ENCODE assay signal across 27 cellular contexts in the genomic region with DNA sequence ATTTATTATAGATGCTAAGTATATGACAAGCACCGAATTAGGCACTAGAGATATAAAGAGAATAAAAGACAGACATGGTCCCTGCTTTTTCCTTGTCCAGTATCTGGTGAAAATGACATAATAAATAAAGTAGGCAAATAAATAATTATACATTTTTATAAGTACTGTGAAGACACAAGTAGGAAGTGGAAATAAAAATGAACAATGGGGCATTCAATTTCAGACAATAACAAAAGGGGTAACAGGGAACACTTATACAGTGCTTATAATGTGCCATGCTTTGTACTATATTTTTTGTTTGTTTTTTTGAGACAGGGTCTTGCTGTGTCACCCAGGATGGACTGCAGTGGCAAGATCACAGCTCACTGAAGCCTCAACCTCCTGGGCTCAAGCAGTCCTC.
"Had no signal": no experiment of that assay in that cellular context is flagged by ENCODE, and none has a peak within 500 bp of the region (broad histone marks: within the 10 kb centered on the region; RNA-seq: fewer than 3 reads in every experiment).

No MANE protein-coding gene starts in this region.

- H3K4me3 ChIP-seq: colonic mucosa, esophagus squamous epithelium, left lung, neural progenitor cell, prostate gland, right atrium auricular region, smooth muscle cell, testis, tibial artery had no signal

- H2AFZ ChIP-seq: neural progenitor cell, parathyroid adenoma had no signal

- H3K36me3 ChIP-seq: colonic mucosa, esophagus squamous epithelium, left lung, neural progenitor cell, prostate gland, right atrium auricular region, tibial artery had no signal

- H3K9me3 ChIP-seq: colonic mucosa, esophagus squamous epithelium, left lung, prostate gland, right atrium auricular region, testis, tibial artery had no signal

- H3K9ac ChIP-seq: neural progenitor cell, parathyroid adenoma had no signal

- H3K4me2 ChIP-seq: neural progenitor cell, smooth muscle cell had no signal

- H3K27ac ChIP-seq: colonic mucosa, esophagus squamous epithelium, left lung, neural progenitor cell, parathyroid adenoma, prostate gland, right atrium auricular region, testis, tibial artery had no signal

- FAIRE-seq: endometrium, keratinocyte had no signal

- H3K4me1 ChIP-seq: colonic mucosa, prostate gland, testis had no signal

- H3K27me3 ChIP-seq: colonic mucosa, esophagus squamous epithelium, left lung, neural progenitor cell, right atrium auricular region, testis, tibial artery had no signal

- ATAC-seq: effector memory CD8-positive, alpha-beta T cell; left lung; naive thymus-derived CD4-positive, alpha-beta T cell; sciatic nerve; stimulated activated naive CD8-positive, alpha-beta T cell treated with anti-CD3 and anti-CD28 coated beads, Interleukin-15, amount 100 ng/mL, for 72 hours had no signal

- DNase-seq: colonic mucosa; effector memory CD8-positive, alpha-beta T cell; erythroblast; esophagus squamous epithelium; foreskin melanocyte; hypothalamus; immature natural killer cell; left lung; mesenchymal stem cell; midbrain; naive thymus-derived CD4-positive, alpha-beta T cell; stimulated activated CD4-positive, alpha-beta T cell treated with anti-CD3 and anti-CD28 coated beads, Interleukin-12 subunit alpha, Interleukin-12 subunit beta, amount 100 ng/mL, for 4 hours; stimulated activated CD4-positive, alpha-beta T cell treated with anti-CD3 and anti-CD28 coated beads, Interleukin-1b, Interleukin-23, amount 100 ng/mL, for 48 hours; stimulated activated CD4-positive, alpha-beta T cell treated with anti-CD3 and anti-CD28 coated beads, Interleukin-4, amount 100 ng/mL, for 1 hour; stimulated activated CD8-positive, alpha-beta memory T cell treated with anti-CD3 and anti-CD28 coated beads, Interleukin-4, amount 100 ng/mL, for 48 hours; stimulated activated naive CD4-positive, alpha-beta T cell; stimulated activated naive CD8-positive, alpha-beta T cell treated with anti-CD3 and anti-CD28 coated beads, Interleukin-15, amount 100 ng/mL, for 72 hours; testis; tibial artery had no signal

- H3K79me2 ChIP-seq: parathyroid adenoma had no signal
